Comparison of ENCODE assay signal across 31 cellular contexts in the genomic region with DNA sequence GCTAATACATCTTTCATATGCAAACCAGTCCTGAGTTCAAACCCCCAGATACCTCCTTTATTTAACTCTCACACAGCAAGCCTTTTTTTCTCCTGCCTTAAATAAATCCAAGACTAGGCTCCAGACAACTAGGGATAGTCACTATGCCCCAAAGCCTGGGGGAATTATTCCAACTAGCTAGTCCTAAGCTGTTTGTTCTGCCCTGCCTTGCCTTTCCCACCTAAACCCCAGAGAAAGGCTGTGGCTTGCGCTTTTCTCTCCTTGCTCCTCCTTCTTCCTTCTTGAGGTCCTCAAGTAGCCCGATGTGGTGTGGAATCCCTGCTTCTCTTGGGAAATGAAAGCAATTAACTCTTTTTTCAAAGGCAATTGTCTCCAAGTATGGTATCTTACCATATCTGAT. TPM values are rescaled to one million over a fixed set of nuclear protein-coding genes. Genes with fewer than 3 reads are reported as not detected.
"Had no signal": no experiment of that assay in that cellular context is flagged by ENCODE, and none has a peak within 500 bp of the region (broad histone marks: within the 10 kb centered on the region; RNA-seq: fewer than 3 reads in every experiment).

No MANE protein-coding gene starts in this region.

- H3K4me3 Mint-ChIP-seq: immature natural killer cell; naive thymus-derived CD8-positive, alpha-beta T cell; nephron; neural crest cell; stimulated activated naive B cell treated with anti-CD40 and anti-IgM and Interleukin-4, amounts not matched to agents 10 μg/mL and 1 μg/mL and 100 μg/mL, for 72 hours had no signal

- H3K4me2 ChIP-seq: smooth muscle cell had no signal

- ATAC-seq: left colon; left lung; lower lobe of right lung; naive thymus-derived CD8-positive, alpha-beta T cell; psoas muscle; right lobe of liver; stimulated activated naive B cell treated with anti-CD40 and anti-IgM and Interleukin-4, amounts not matched to agents 10 μg/mL and 1 μg/mL and 100 μg/mL, for 72 hours; stimulated activated naive CD8-positive, alpha-beta T cell treated with anti-CD3 and anti-CD28 coated beads, Interleukin-15, Interleukin-2, amounts not matched to agents 100 U/mL and 50 U/mL, for 24 hours had no signal

- H3K36me3 ChIP-seq: left lung, lower lobe of right lung, neutrophil, right lobe of liver, stomach, thyroid gland, uterus had no signal

- H3K4me1 ChIP-seq: lower lobe of right lung, parathyroid adenoma, psoas muscle, right lobe of liver, stomach, testis, thyroid gland, uterus had no signal

- H3K36me3 Mint-ChIP-seq: immature natural killer cell; naive thymus-derived CD8-positive, alpha-beta T cell; stimulated activated naive B cell treated with anti-CD40 and anti-IgM and Interleukin-4, amounts not matched to agents 10 μg/mL and 1 μg/mL and 100 μg/mL, for 72 hours had no signal

- H3K4me3 ChIP-seq: left lung, lower lobe of right lung, psoas muscle, right lobe of liver, smooth muscle cell, stomach, testis, thyroid gland, uterus had no signal

- H3K4me1 Mint-ChIP-seq: immature natural killer cell; naive thymus-derived CD8-positive, alpha-beta T cell; neural crest cell; stimulated activated naive B cell treated with anti-CD40 and anti-IgM and Interleukin-4, amounts not matched to agents 10 μg/mL and 1 μg/mL and 100 μg/mL, for 72 hours had no signal

- H3K27ac Mint-ChIP-seq: immature natural killer cell; naive thymus-derived CD8-positive, alpha-beta T cell; nephron; stimulated activated naive B cell treated with anti-CD40 and anti-IgM and Interleukin-4, amounts not matched to agents 10 μg/mL and 1 μg/mL and 100 μg/mL, for 72 hours had no signal

- H3K79me2 ChIP-seq: parathyroid adenoma had no signal

- H3K27me3 Mint-ChIP-seq: stimulated activated naive B cell treated with anti-CD40 and anti-IgM and Interleukin-4, amounts not matched to agents 10 μg/mL and 1 μg/mL and 100 μg/mL, for 72 hours had no signal

- H3K27ac ChIP-seq: left lung, lower lobe of right lung, neutrophil, parathyroid adenoma, psoas muscle, right lobe of liver, stomach, testis, thyroid gland, uterus had no signal

- H3K9me3 ChIP-seq: left lung, lower lobe of right lung, neutrophil, psoas muscle, right lobe of liver, stomach, testis, thyroid gland, uterus had no signal

- H2AFZ ChIP-seq: parathyroid adenoma had no signal

- H3K27me3 ChIP-seq: left lung, neutrophil, right lobe of liver, stomach, testis, thyroid gland, uterus had no signal

- H3K9ac ChIP-seq: parathyroid adenoma had no signal

- H3K9me3 Mint-ChIP-seq: immature natural killer cell; naive thymus-derived CD8-positive, alpha-beta T cell; nephron; neural crest cell had no signal

- DNase-seq: hippocampal formation; immature natural killer cell; kidney; left colon; left lung; lower lobe of right lung; mammary epithelial cell; mesenchymal stem cell; naive thymus-derived CD8-positive, alpha-beta T cell; occipital lobe; psoas muscle; right lobe of liver; stimulated activated CD4-positive, alpha-beta T cell treated with anti-CD3 and anti-CD28 coated beads, Interleukin-2, amount 100 ng/mL, for 24 hours; stimulated activated CD4-positive, alpha-beta T cell treated with anti-CD3 and anti-CD28 coated beads, Interleukin-4, amount 100 ng/mL, for 1 hour; stimulated activated naive B cell treated with anti-CD40 and anti-IgM and Interleukin-4, amounts not matched to agents 10 μg/mL and 1 μg/mL and 100 μg/mL, for 72 hours; stimulated activated naive CD8-positive, alpha-beta T cell treated with anti-CD3 and anti-CD28 coated beads, Interleukin-15, Interleukin-2, amounts not matched to agents 100 U/mL and 50 U/mL, for 24 hours; stomach; testis; thyroid gland; trophoblast cell; uterus had no signal

RNA-seq across cellular contexts. Expression of a gene that starts 31.8 kb away (rescaled TPM):
- total RNA-seq: left colon; liver; mammary epithelial cell; mucosa of gallbladder; naive thymus-derived CD8-positive, alpha-beta T cell; neural crest cell; posterior vena cava; psoas muscle; right lobe of liver; skeletal muscle tissue; smooth muscle cell; stomach; thyroid gland; ureter had no signal
- polyA plus RNA-seq: immature natural killer cell; liver; mammary epithelial cell; naive thymus-derived CD8-positive, alpha-beta T cell; psoas muscle; smooth muscle cell; stomach had no signal
